ENCODE assay signal across 31 cellular contexts in genomic region chr2:169968767-169969166, GRCh38.
"Had no signal": no experiment of that assay in that cellular context is flagged by ENCODE, and none has a peak within 500 bp of the region (broad histone marks: within the 10 kb centered on the region; RNA-seq: fewer than 3 reads in every experiment).

No MANE protein-coding gene starts in this region.

- H3K9me3 ChIP-seq: ascending aorta, gastrocnemius medialis had no signal

- H3K27ac ChIP-seq: ascending aorta, brain microvascular endothelial cell, coronary artery, dorsolateral prefrontal cortex, epithelial cell of prostate, esophagus squamous epithelium, foreskin keratinocyte, gastrocnemius medialis, heart left ventricle had no signal

- H3K4me1 Mint-ChIP-seq: activated CD4-positive, alpha-beta memory T cell treated with anti-CD3 and anti-CD28 coated beads, Interleukin-2, amount 10 ng/mL, durations not matched to agents 7 days and 5 days; activated CD4-positive, alpha-beta T cell treated with anti-CD3 and anti-CD28 coated beads, Interleukin-2, amount 10 ng/mL, durations not matched to agents 7 days and 5 days; activated naive CD4-positive, alpha-beta T cell treated with anti-CD3 and anti-CD28 coated beads, Interleukin-2, amount 10 ng/mL, durations not matched to agents 7 days and 5 days; activated naive CD8-positive, alpha-beta T cell treated with anti-CD3 and anti-CD28 coated beads, Interleukin-2, amount 10 ng/mL, durations not matched to agents 7 days and 5 days; central memory CD8-positive, alpha-beta T cell had no signal

- ATAC-seq: activated naive CD4-positive, alpha-beta T cell treated with anti-CD3 and anti-CD28 coated beads, Interleukin-2, amount 50 U/mL, for 72 hours; activated T-cell treated with anti-CD3 and anti-CD28 coated beads, Interleukin-2, amount 50 U/mL, for 72 hours; foreskin keratinocyte; gastrocnemius medialis; heart left ventricle had no signal

- FAIRE-seq: bronchial epithelial cell had no signal

- H3K4me1 ChIP-seq: ascending aorta, esophagus squamous epithelium, foreskin keratinocyte, heart left ventricle had no signal

- H3K27me3 ChIP-seq: ascending aorta, brain microvascular endothelial cell, dorsolateral prefrontal cortex, esophagus squamous epithelium, foreskin keratinocyte, gastrocnemius medialis, heart left ventricle had no signal

- H3K4me3 ChIP-seq: ascending aorta, coronary artery, dorsolateral prefrontal cortex, esophagus squamous epithelium, gastrocnemius medialis, heart left ventricle had no signal

- H3K9me3 Mint-ChIP-seq: activated CD4-positive, alpha-beta memory T cell treated with anti-CD3 and anti-CD28 coated beads, Interleukin-2, amount 10 ng/mL, durations not matched to agents 7 days and 5 days; central memory CD8-positive, alpha-beta T cell; dendritic cell treated with granulocyte-macrophage colony-stimulating factor and Interleukin-4, amounts not matched to agents 40 ng/mL and 50 ng/mL, for 4 days had no signal

- H3K4me3 Mint-ChIP-seq: activated CD4-positive, alpha-beta memory T cell treated with anti-CD3 and anti-CD28 coated beads, Interleukin-2, amount 10 ng/mL, durations not matched to agents 7 days and 5 days; activated CD4-positive, alpha-beta T cell treated with anti-CD3 and anti-CD28 coated beads, Interleukin-2, amount 10 ng/mL, durations not matched to agents 7 days and 5 days; activated naive CD4-positive, alpha-beta T cell treated with anti-CD3 and anti-CD28 coated beads, Interleukin-2, amount 10 ng/mL, durations not matched to agents 7 days and 5 days; activated naive CD8-positive, alpha-beta T cell treated with anti-CD3 and anti-CD28 coated beads, Interleukin-2, amount 10 ng/mL, durations not matched to agents 7 days and 5 days; activated T-cell treated with anti-CD3 and anti-CD28 coated beads, Interleukin-2, amount 50 U/mL, for 24 hours; activated T-cell treated with anti-CD3 and anti-CD28 coated beads, Interleukin-2, amount 50 U/mL, for 72 hours; central memory CD8-positive, alpha-beta T cell; dendritic cell treated with granulocyte-macrophage colony-stimulating factor and Interleukin-4, amounts not matched to agents 40 ng/mL and 50 ng/mL, for 4 days; endodermal cell had no signal

- H3K36me3 ChIP-seq: brain microvascular endothelial cell, gastrocnemius medialis had no signal

- H3K27me3 Mint-ChIP-seq: activated CD4-positive, alpha-beta memory T cell treated with anti-CD3 and anti-CD28 coated beads, Interleukin-2, amount 10 ng/mL, durations not matched to agents 7 days and 5 days; activated CD4-positive, alpha-beta T cell treated with anti-CD3 and anti-CD28 coated beads, Interleukin-2, amount 10 ng/mL, durations not matched to agents 7 days and 5 days; activated naive CD4-positive, alpha-beta T cell treated with anti-CD3 and anti-CD28 coated beads, Interleukin-2, amount 10 ng/mL, durations not matched to agents 7 days and 5 days; activated naive CD8-positive, alpha-beta T cell treated with anti-CD3 and anti-CD28 coated beads, Interleukin-2, amount 10 ng/mL, durations not matched to agents 7 days and 5 days; activated T-cell treated with anti-CD3 and anti-CD28 coated beads, Interleukin-2, amount 50 U/mL, for 24 hours; central memory CD8-positive, alpha-beta T cell; dendritic cell treated with granulocyte-macrophage colony-stimulating factor and Interleukin-4, amounts not matched to agents 40 ng/mL and 50 ng/mL, for 4 days had no signal

- DNase-seq: activated CD4-positive, alpha-beta memory T cell treated with anti-CD3 and anti-CD28 coated beads, Interleukin-2, amount 10 ng/mL, durations not matched to agents 7 days and 5 days; activated CD4-positive, alpha-beta T cell treated with anti-CD3 and anti-CD28 coated beads for 4 hours; activated CD4-positive, alpha-beta T cell treated with anti-CD3 and anti-CD28 coated beads, Interleukin-2, amount 10 ng/mL, durations not matched to agents 7 days and 5 days; activated CD4-positive, alpha-beta T cell treated with anti-CD3 and anti-CD28 coated beads, Interleukin-2, amount 50 U/mL, for 4 hours; activated CD4-positive, CD25-positive, alpha-beta regulatory T cell; activated CD4-positive, CD25-positive, alpha-beta regulatory T cell treated with anti-CD3 and anti-CD28 coated beads, Interleukin-2, amount 50 U/mL, for 72 hours; activated CD8-positive, alpha-beta memory T cell treated with anti-CD3 and anti-CD28 coated beads, Interleukin-2, amount 50 U/mL, for 48 hours; activated gamma-delta T cell; activated naive CD4-positive, alpha-beta T cell; activated naive CD4-positive, alpha-beta T cell treated with anti-CD3 and anti-CD28 coated beads, Interleukin-2, amount 10 ng/mL, durations not matched to agents 7 days and 5 days; activated naive CD8-positive, alpha-beta T cell treated with anti-CD3 and anti-CD28 coated beads, Interleukin-2, amount 10 ng/mL, durations not matched to agents 7 days and 5 days; activated T-cell treated with anti-CD3 and anti-CD28 coated beads for 4 hours; activated T-cell treated with anti-CD3 and anti-CD28 coated beads, Interleukin-2, amount 50 U/mL, for 24 hours; activated T-cell treated with anti-CD3 and anti-CD28 coated beads, Interleukin-2, amount 50 U/mL, for 72 hours; brain microvascular endothelial cell; dorsolateral prefrontal cortex; effector memory CD4-positive, alpha-beta T cell; endodermal cell; esophagus squamous epithelium; foreskin keratinocyte; gastrocnemius medialis; glutamatergic neuron; heart left ventricle; T-helper 2 cell had no signal

- H3K27ac Mint-ChIP-seq: activated CD4-positive, alpha-beta memory T cell treated with anti-CD3 and anti-CD28 coated beads, Interleukin-2, amount 10 ng/mL, durations not matched to agents 7 days and 5 days; activated CD4-positive, alpha-beta T cell treated with anti-CD3 and anti-CD28 coated beads, Interleukin-2, amount 10 ng/mL, durations not matched to agents 7 days and 5 days; activated naive CD4-positive, alpha-beta T cell treated with anti-CD3 and anti-CD28 coated beads, Interleukin-2, amount 10 ng/mL, durations not matched to agents 7 days and 5 days; activated naive CD4-positive, alpha-beta T cell treated with anti-CD3 and anti-CD28 coated beads, Interleukin-2, amount 50 U/mL, for 72 hours; activated naive CD8-positive, alpha-beta T cell treated with anti-CD3 and anti-CD28 coated beads, Interleukin-2, amount 10 ng/mL, durations not matched to agents 7 days and 5 days; activated T-cell treated with anti-CD3 and anti-CD28 coated beads, Interleukin-2, amount 50 U/mL, for 24 hours; activated T-cell treated with anti-CD3 and anti-CD28 coated beads, Interleukin-2, amount 50 U/mL, for 72 hours; dendritic cell treated with granulocyte-macrophage colony-stimulating factor and Interleukin-4, amounts not matched to agents 40 ng/mL and 50 ng/mL, for 4 days; endodermal cell had no signal
